8 cellular contexts compared by ENCODE assay signal in genomic region chr11:12110714-12111481, GRCh38. TPM values are rescaled to one million over a fixed set of nuclear protein-coding genes. Genes with fewer than 3 reads are reported as not detected.
DNase-seq lines count a peak whose midpoint lies in the region; ATAC-seq, FAIRE-seq and TF ChIP-seq lines count a peak whose summit lies in the region.

No MANE protein-coding gene starts in this region.

- no peaks in the 10 kb centered on the region for H3K9me3 ChIP-seq in neuronal stem cell (replicated peaks in 1 of 2; ENCODE audit: control insufficient read depth in 2 of 2, insufficient read depth in 1 of 2, low read depth in 1 of 2, low read length in 2 of 2)

- peaks cover 4% of the 10 kb centered on the region for H3K36me3 Mint-ChIP-seq in activated CD8-positive, alpha-beta memory T cell treated with anti-CD3 and anti-CD28 coated beads, Interleukin-2, amount 10 ng/mL, durations not matched to agents 7 days and 5 days

- FAIRE-seq in GM12891 (lab: Jason Lieb, UNC), result no peak

- H3K79me1 ChIP-seq in neuronal stem cell (ENCODE audit: low read depth, low read length), result no peaks in the 10 kb centered on the region

- no peak overlapping the region for H4K8ac ChIP-seq in neuronal stem cell (ENCODE audit: low read depth, low read length)

- TF ChIP-seq CTCF in KMS-11 (conservative IDR thresholded peaks at IDR 0.05; ENCODE audit: low read depth, low read length) (no peak), fibroblast of pulmonary artery (IDR thresholded peaks at IDR 0.05; ENCODE audit: low read length, missing control alignments) (no peak)

- H2BK15ac ChIP-seq in neuronal stem cell (ENCODE audit: low read length), result no peak overlapping the region

- peaks cover 50% of the 10 kb centered on the region for H3K4me1 Mint-ChIP-seq in activated CD8-positive, alpha-beta memory T cell treated with anti-CD3 and anti-CD28 coated beads, Interleukin-2, amount 10 ng/mL, durations not matched to agents 7 days and 5 days

- no peaks in the 10 kb centered on the region for H3K27me3 ChIP-seq in KMS-11 (ENCODE audit: insufficient read depth, low read depth)
- peaks cover 0 to 82% (median 23%) of the 10 kb centered on the region in 3 experiments for H3K27me3 ChIP-seq in neuronal stem cell (ENCODE audit: control insufficient read depth in 3 of 3, insufficient read depth in 3 of 3, low read depth in 1 of 3, low read length in 3 of 3)

- H3K4me1 ChIP-seq in KMS-11 (ENCODE audit: low read depth, poor library complexity, severe bottlenecking), result peaks cover 7% of the 10 kb centered on the region
- peaks cover 8 to 9% of the 10 kb centered on the region in 2 donors for H3K4me1 ChIP-seq in neuronal stem cell (ENCODE audit: control insufficient read depth in 2 of 2, insufficient read depth in 1 of 2, low read depth in 1 of 2, low read length in 2 of 2)

- peak; percentile 32 for DNase-seq in GM12891 (ENCODE audit: insufficient read length, low spot score)
- DNase-seq in activated CD8-positive, alpha-beta memory T cell treated with anti-CD3 and anti-CD28 coated beads, Interleukin-2, amount 10 ng/mL, durations not matched to agents 7 days and 5 days, result peak; percentile 74
- DNase-seq in fibroblast of pulmonary artery (ENCODE audit: low read depth), result no peak
- peak; percentile 21 for DNase-seq in neuronal stem cell (ENCODE audit: low spot score)
- no peak for DNase-seq in GM19240 (ENCODE audit: insufficient read length, low spot score)
- no peak for DNase-seq in NCI-H1694 treated with DMSO at 0.1 percent for 48 hours (lab: John Stamatoyannopoulos, UW)

- H3K36me3 ChIP-seq in KMS-11 (ENCODE audit: insufficient read depth) (no peaks in the 10 kb centered on the region), neuronal stem cell (replicated peaks in 1 of 2; ENCODE audit: control insufficient read depth in 2 of 2, insufficient read depth in 2 of 2, low read length in 2 of 2) (no peaks in the 10 kb centered on the region)

- H3K4me2 ChIP-seq in KMS-11, result peak overlapping the region; percentile 54; the same call in 1 of the 2 replicates
- peak overlapping the region; percentile 96 for H3K4me2 ChIP-seq in neuronal stem cell (ENCODE audit: insufficient read depth, low read length, poor library complexity, severe bottlenecking)

- no peak overlapping the region for H2BK5ac ChIP-seq in neuronal stem cell (ENCODE audit: low read length)

- H2BK12ac ChIP-seq in neuronal stem cell (ENCODE audit: low read length), result no peak overlapping the region

- CTCF ChIA-PET in activated CD8-positive, alpha-beta memory T cell treated with anti-CD3 and anti-CD28 coated beads, Interleukin-2, amount 10 ng/mL, durations not matched to agents 7 days and 5 days (lab: Charles Lee), result interaction anchor here (1.3 to 4.1 kb wide), 2 partner anchors 24 to 49 kb away, joined by 4 to 18 read pairs; no protein-coding TSS in a partner anchor

- no peak overlapping the region for H2AK5ac ChIP-seq in neuronal stem cell (ENCODE audit: low read depth, low read length)

- H3K4me3 ChIP-seq in KMS-11 (IDR thresholded peaks at IDR 0.05; ENCODE audit: insufficient read depth, low read depth, low read length), result no peak overlapping the region
- H3K4me3 ChIP-seq in fibroblast of pulmonary artery (replicated peaks; ENCODE audit: low read depth, low read length), result peak overlapping the region; percentile 89
- H3K4me3 ChIP-seq in neuronal stem cell (ENCODE audit: low read length in 2 of 2), result peak overlapping the region; percentile 42 to 75

- no peak overlapping the region for H3K4ac ChIP-seq in neuronal stem cell (ENCODE audit: low read length)

- no peak overlapping the region for H3K23ac ChIP-seq in neuronal stem cell (ENCODE audit: low read depth, low read length, poor library complexity)

- H2AFZ ChIP-seq in KMS-11 (ENCODE audit: low read depth), result peak overlapping the region; percentile 57
- H2AFZ ChIP-seq in neuronal stem cell (ENCODE audit: low read length), result peak overlapping the region; percentile 92

- no peaks in the 10 kb centered on the region for H3K79me2 ChIP-seq in KMS-11 (ENCODE audit: insufficient read depth, low read depth)

- no peaks in the 10 kb centered on the region for H3K27me3 Mint-ChIP-seq in activated CD8-positive, alpha-beta memory T cell treated with anti-CD3 and anti-CD28 coated beads, Interleukin-2, amount 10 ng/mL, durations not matched to agents 7 days and 5 days

- no peak overlapping the region for H3K9ac ChIP-seq in KMS-11
- peak overlapping the region; percentile 67 for H3K9ac ChIP-seq in neuronal stem cell (ENCODE audit: low read depth, low read length, poor library complexity)

- no peak overlapping the region for H3K18ac ChIP-seq in neuronal stem cell (ENCODE audit: low read length)

- H3K9me3 Mint-ChIP-seq in activated CD8-positive, alpha-beta memory T cell treated with anti-CD3 and anti-CD28 coated beads, Interleukin-2, amount 10 ng/mL, durations not matched to agents 7 days and 5 days (ENCODE audit: low read depth), result no peaks in the 10 kb centered on the region

- peak overlapping the region; percentile 52 for H3K27ac Mint-ChIP-seq in activated CD8-positive, alpha-beta memory T cell treated with anti-CD3 and anti-CD28 coated beads, Interleukin-2, amount 10 ng/mL, durations not matched to agents 7 days and 5 days

- no peaks in the 10 kb centered on the region for H4K20me1 ChIP-seq in KMS-11 (ENCODE audit: insufficient read depth)

- H2BK120ac ChIP-seq in neuronal stem cell (ENCODE audit: low read depth, low read length), result no peak overlapping the region

- ATAC-seq in GM21737 (IDR thresholded peaks at IDR 0.05; ENCODE audit: unreplicated experiment), result peak; percentile 34
- peak; percentile 59 for ATAC-seq in activated CD8-positive, alpha-beta memory T cell treated with anti-CD3 and anti-CD28 coated beads, Interleukin-2, amount 10 ng/mL, durations not matched to agents 7 days and 5 days

- TF ChIP-seq POLR2A in GM12891 (IDR thresholded peaks at IDR 0.05; ENCODE audit: low read depth, low read length), result no peak

- no peak overlapping the region for H4K91ac ChIP-seq in neuronal stem cell (ENCODE audit: low read depth, low read length, poor library complexity)

- no CpG with 5 or more reads among the region's 65 CpGs for whole genome bisulfite sequencing in neuronal stem cell (ENCODE audit: extremely low coverage in 2 of 2, insufficient read length in 2 of 2, insufficient replicate concordance in 1 of 2), 2 donors

- H3K4me3 Mint-ChIP-seq in activated CD8-positive, alpha-beta memory T cell treated with anti-CD3 and anti-CD28 coated beads, Interleukin-2, amount 10 ng/mL, durations not matched to agents 7 days and 5 days, result peak overlapping the region; percentile 80

- H3K14ac ChIP-seq in neuronal stem cell (ENCODE audit: low read length), result no peak overlapping the region

- H3K27ac ChIP-seq in KMS-11, result no peak overlapping the region
- no peak overlapping the region for H3K27ac ChIP-seq in neuronal stem cell (replicated peaks; ENCODE audit: low read length)

TF ChIP-seq in GM12891, 5 proteins besides CTCF, POLR2A, EP300 and RAD21:
- TF ChIP-seq TAF1 (IDR thresholded peaks at IDR 0.05; ENCODE audit: low read depth, low read length) (no peak), POU2F2 (IDR thresholded peaks at IDR 0.05; ENCODE audit: low read depth, low read length) (no peak), PAX5 (IDR thresholded peaks at IDR 0.05; ENCODE audit: insufficient read depth, low read length, severe bottlenecking) (no peak), POLR2AphosphoS5 (IDR thresholded peaks at IDR 0.05; ENCODE audit: low read depth, low read length) (no peak), SPI1 (IDR thresholded peaks at IDR 0.05; ENCODE audit: low read depth, low read length) (no peak)
TF ChIP-seq in GM12891: peak in this region for 0.

RNA-seq across cellular contexts. Expression of gene MICAL2, which starts 0.5 kb away (rescaled TPM):
- polyA plus RNA-seq in GM12891 (2012; ENCODE audit: low read depth, missing spikeins), result 3.4 TPM
- total RNA-seq in activated CD8-positive, alpha-beta memory T cell treated with anti-CD3 and anti-CD28 coated beads, Interleukin-2, amount 10 ng/mL, durations not matched to agents 7 days and 5 days, result 100 to 1,000 TPM; 120 to 168 TPM
- 0.36 TPM for polyA plus RNA-seq in neuronal stem cell (2013, experiment 1 of 2)
- polyA plus RNA-seq in neuronal stem cell (2013, experiment 2 of 2), result 0.26 TPM

Comparison
In these comparisons a context has a peak if more than half of its experiments do, and no peak if none do; other contexts are left out.
1. DNase-seq: peak in GM12891 (single experiment), activated CD8-positive, alpha-beta memory T cell treated with anti-CD3 and anti-CD28 coated beads, Interleukin-2, amount 10 ng/mL, durations not matched to agents 7 days and 5 days (single experiment) and neuronal stem cell (single experiment); none in fibroblast of pulmonary artery (single experiment), GM19240 (single experiment) and NCI-H1694 treated with DMSO at 0.1 percent for 48 hours (single experiment).